Comparison of ENCODE assay signal across 18 cellular contexts in genomic region chr5:84362061-84362720, GRCh38. TPM values are rescaled to one million over a fixed set of nuclear protein-coding genes. Genes with fewer than 3 reads are reported as not detected.
"Had no signal": no experiment of that assay in that cellular context is flagged by ENCODE, and none has a peak within 500 bp of the region (broad histone marks: within the 10 kb centered on the region; RNA-seq: fewer than 3 reads in every experiment).

No MANE protein-coding gene starts in this region.

- ATAC-seq: naive thymus-derived CD8-positive, alpha-beta T cell; pancreas; sciatic nerve; stimulated activated naive CD8-positive, alpha-beta T cell treated with anti-CD3 and anti-CD28 coated beads, Interleukin-15, amount 100 ng/mL, for 72 hours had no signal

- H3K4me1 ChIP-seq: adrenal gland, left ventricle myocardium inferior, pancreas, spleen, testis, upper lobe of left lung had no signal

- DNase-seq: activated CD4-positive, alpha-beta T cell treated with anti-CD3 and anti-CD28 coated beads for 1 hour; activated CD4-positive, alpha-beta T cell treated with anti-CD3 and anti-CD28 coated beads, Interleukin-2, amount 50 U/mL, for 4 hours; activated naive CD4-positive, alpha-beta T cell treated with anti-CD3 and anti-CD28 coated beads, Interleukin-2, amount 50 U/mL, for 16 hours; adrenal gland; cortex of kidney; effector CD8-positive, alpha-beta T cell; hippocampal formation; left ventricle myocardium inferior; mesenchymal stem cell; naive thymus-derived CD8-positive, alpha-beta T cell; pancreas; spleen; stimulated activated CD4-positive, alpha-beta T cell treated with anti-CD3 and anti-CD28 coated beads, Interleukin-1b, Interleukin-23, amount 100 ng/mL, for 48 hours; stimulated activated naive CD8-positive, alpha-beta T cell treated with anti-CD3 and anti-CD28 coated beads, Interleukin-15, amount 100 ng/mL, for 72 hours; T-helper 1 cell; testis; upper lobe of left lung had no signal

- H3K27ac ChIP-seq: adrenal gland, left ventricle myocardium inferior, pancreas, spleen, testis, upper lobe of left lung had no signal

- H3K4me3 ChIP-seq: adrenal gland, left ventricle myocardium inferior, pancreas, spleen, testis, upper lobe of left lung had no signal

- H3K9me3 ChIP-seq: adrenal gland, left ventricle myocardium inferior, pancreas, spleen, testis, upper lobe of left lung had no signal

- H3K27me3 ChIP-seq: adrenal gland, pancreas, spleen, testis, upper lobe of left lung had no signal

- H3K36me3 ChIP-seq: adrenal gland, left ventricle myocardium inferior, pancreas, spleen, upper lobe of left lung had no signal

RNA-seq across cellular contexts. Expression of gene EDIL3, which starts 22.5 kb away (rescaled TPM):
- total RNA-seq: naive thymus-derived CD8-positive, alpha-beta T cell had no signal
